Comparison of ENCODE assay signal across 14 cellular contexts in genomic region chr1:85611390-85611789, GRCh38. TPM values are rescaled to one million over a fixed set of nuclear protein-coding genes. Genes with fewer than 3 reads are reported as not detected.
A peak's percentile ranks its signal among the peaks of the same experiment; 100 is the strongest.
DNase-seq lines count a peak whose midpoint lies in the region; ATAC-seq and TF ChIP-seq lines count a peak whose summit lies in the region.
"Had no signal": no experiment of that assay in that cellular context is flagged by ENCODE, and none has a peak within 500 bp of the region (broad histone marks: within the 10 kb centered on the region; RNA-seq: fewer than 3 reads in every experiment).

No MANE protein-coding gene starts in this region.

- TF ChIP-seq POLR2A in prostate gland (IDR thresholded peaks at IDR 0.05), result no peak

- H3K27ac ChIP-seq in GM23248, result peak overlapping the region; percentile 98
- H3K27ac ChIP-seq in foreskin keratinocyte, result peak overlapping the region; percentile 52
- peak overlapping the region; percentile 57 for H3K27ac ChIP-seq in subcutaneous abdominal adipose tissue (ENCODE audit: low read depth, low read length)
- H3K27ac ChIP-seq in prostate gland, result no peak overlapping the region
- H3K27ac ChIP-seq: gastroesophageal sphincter had no signal

- H3F3A ChIP-seq in GM23248 (ENCODE audit: insufficient read depth), result peaks cover 66% of the 10 kb centered on the region

- intact Hi-C loops in prostate gland (cut with DNase I), result no loop called here

- H3K4me1 ChIP-seq in GM23248 (ENCODE audit: insufficient read depth) (peaks cover 69% of the 10 kb centered on the region), foreskin keratinocyte (peaks cover 44% of the 10 kb centered on the region), subcutaneous abdominal adipose tissue (ENCODE audit: control insufficient read depth in 5 of 5, insufficient read depth in 5 of 5, low read length in 5 of 5) (peaks cover 0 to 15% (median 14%) of the 10 kb centered on the region in 5 donors), prostate gland (replicated peaks) (no peaks in the 10 kb centered on the region)

- no peaks in the 10 kb centered on the region for H3K36me3 ChIP-seq in GM23248 (ENCODE audit: low read depth)
- H3K36me3 ChIP-seq in subcutaneous abdominal adipose tissue (ENCODE audit: control insufficient read depth in 5 of 5, insufficient read depth in 5 of 5, low read length in 5 of 5), result no peaks in the 10 kb centered on the region
- no peaks in the 10 kb centered on the region for H3K36me3 ChIP-seq in prostate gland
- H3K36me3 ChIP-seq: gastroesophageal sphincter had no signal

- DNase-seq in GM23248 (peak; percentile 94), amniotic epithelial cell (ENCODE audit: low read depth) (peak; percentile 88), foreskin keratinocyte (no peak), prostate gland (ENCODE audit: low spot score) (no peak), 8988T (no peak)
- DNase-seq in central memory CD4-positive, alpha-beta T cell, result no peak
- DNase-seq: amygdala; stimulated activated CD4-positive, alpha-beta T cell treated with anti-CD3 and anti-CD28 coated beads, Interleukin-12 subunit alpha, Interleukin-12 subunit beta, amount 100 ng/mL, for 4 hours; stimulated activated naive CD4-positive, alpha-beta T cell had no signal

- no peaks in the 10 kb centered on the region for H3K27me3 ChIP-seq in GM23248 (replicated peaks; ENCODE audit: insufficient read depth)
- no peaks in the 10 kb centered on the region for H3K27me3 ChIP-seq in foreskin keratinocyte
- peaks cover 0 to 4% (median 1%) of the 10 kb centered on the region in 5 donors for H3K27me3 ChIP-seq in subcutaneous abdominal adipose tissue (ENCODE audit: control insufficient read depth in 5 of 5, insufficient read depth in 4 of 5, low read length in 5 of 5)
- H3K27me3 ChIP-seq in prostate gland (replicated peaks; ENCODE audit: insufficient read depth), result no peaks in the 10 kb centered on the region

- H3K9me3 ChIP-seq in GM23248 (ENCODE audit: low read depth) (no peaks in the 10 kb centered on the region), subcutaneous abdominal adipose tissue (ENCODE audit: control insufficient read depth in 5 of 5, low read length in 5 of 5) (no peaks in the 10 kb centered on the region), prostate gland (no peaks in the 10 kb centered on the region)
- H3K9me3 ChIP-seq: gastroesophageal sphincter had no signal

- H3K79me2 ChIP-seq in GM23248 (ENCODE audit: insufficient read depth), result no peaks in the 10 kb centered on the region

- no peaks in the 10 kb centered on the region for H3K9me2 ChIP-seq in GM23248 (ENCODE audit: insufficient read depth)

- ATAC-seq in foreskin keratinocyte, result no peak
- no peak for ATAC-seq in GM21526 (IDR thresholded peaks at IDR 0.05; ENCODE audit: low FRiP score, unreplicated experiment)

- H4K20me1 ChIP-seq in GM23248 (ENCODE audit: insufficient read depth), result no peaks in the 10 kb centered on the region

- peak overlapping the region; percentile 76 for H3K4me2 ChIP-seq in GM23248 (ENCODE audit: unreplicated experiment)

- no peak for TF ChIP-seq CTCF in foreskin keratinocyte (conservative IDR thresholded peaks at IDR 0.05)
- no peak for TF ChIP-seq CTCF in prostate gland (IDR thresholded peaks at IDR 0.05)

- H3K9ac ChIP-seq in GM23248 (peak overlapping the region; percentile 79), subcutaneous abdominal adipose tissue (ENCODE audit: low read length in 5 of 5) (no peak overlapping the region)

- in situ Hi-C loops in GM23248 (cut with MboI), result no loop called here

- H3K4me3 ChIP-seq in GM23248 (peak overlapping the region; percentile 39), subcutaneous abdominal adipose tissue (ENCODE audit: low read depth in 1 of 5, low read length in 5 of 5) (no peak overlapping the region), prostate gland (no peak overlapping the region)
- H3K4me3 ChIP-seq: gastroesophageal sphincter had no signal

- 0% methylated on average over 2 of the region's 2 CpGs for WGBS in GM23248 (ENCODE audit: low coverage in 1 of 2, low lambda C conversion rate in 2 of 2, missing lambda C conversion rate in 2 of 2), 2 experiments
- 94% methylated on average over 2 of the region's 2 CpGs for WGBS in prostate gland

- no peak overlapping the region for H2AFZ ChIP-seq in GM23248

RNA-seq across cellular contexts. Expression of gene CCN1, which starts 30.8 kb away (rescaled TPM):
- total RNA-seq in GM23248 (2014; rRNA removed; shearing (Covaris generic)), result 93.5 and 106 TPM in 2 replicates
- polyA plus RNA-seq in GM23248 (2016; fragmentation: Nextera tagmentation; extraction: Ambion mirVana) (930 and 943 TPM in 2 replicates), foreskin keratinocyte (223 and 246 TPM in 2 replicates)
- total RNA-seq in foreskin keratinocyte (162 and 169 TPM in 2 replicates), prostate gland (10 to 100 TPM; 23.4 to 37.6 TPM)
- total RNA-seq: mononuclear cell; T-helper 1 cell treated with Interleukin-12 subunit alpha and Interleukin-12 subunit beta and Interleukin-4 antibody, amounts not matched to agents 30 ng/mL and 1 ng/mL, for 36 hours had no signal

Comparison
In these comparisons a context has a peak if more than half of its experiments do, and no peak if none do; other contexts are left out.
1. DNase-seq: peak in GM23248 (single experiment) and amniotic epithelial cell (single experiment); none in foreskin keratinocyte (0 of 2), prostate gland (single experiment), central memory CD4-positive, alpha-beta T cell (single experiment) and 8988T (single experiment).
2. H3K27ac ChIP-seq: peak in GM23248 (single experiment), foreskin keratinocyte (single experiment) and subcutaneous abdominal adipose tissue (single experiment); none in prostate gland (0 of 2).